ENCODE assay signal across 1 cellular context in genomic region chr17:28578246-28579195, GRCh38.
TF ChIP-seq lines count a peak whose summit lies in the region.

No MANE protein-coding gene starts in this region.

TF ChIP-seq in HepG2, 621 proteins besides CTCF, POLR2A, EP300 and RAD21:
- no peak for TF ChIP-seq ZNF747 (CRISPR knock-in tag; IDR thresholded peaks at IDR 0.05; ENCODE audit: borderline replicate concordance)
- no peak for TF ChIP-seq ZNF576 (CRISPR knock-in tag; IDR thresholded peaks at IDR 0.05)
- no peak for TF ChIP-seq RAD51 (IDR thresholded peaks at IDR 0.05; ENCODE audit: borderline replicate concordance)
- TF ChIP-seq CCDC6 (CRISPR knock-in tag; IDR thresholded peaks at IDR 0.05), result no peak
- TF ChIP-seq GTF2F1 (IDR thresholded peaks at IDR 0.05; ENCODE audit: low read length), result no peak
- TF ChIP-seq ERF (CRISPR knock-in tag; IDR thresholded peaks at IDR 0.05), result no peak
- TF ChIP-seq SKIL (CRISPR knock-in tag; IDR thresholded peaks at IDR 0.05; ENCODE audit: borderline replicate concordance), result no peak
- no peak for TF ChIP-seq ZNF563 (CRISPR knock-in tag; IDR thresholded peaks at IDR 0.05)
- TF ChIP-seq ZBTB1 (CRISPR knock-in tag; IDR thresholded peaks at IDR 0.05; ENCODE audit: borderline replicate concordance), result no peak
- TF ChIP-seq HBP1 (CRISPR knock-in tag; IDR thresholded peaks at IDR 0.05; ENCODE audit: low read depth), result no peak
- no peak for TF ChIP-seq ZNF337 (CRISPR knock-in tag; IDR thresholded peaks at IDR 0.05; ENCODE audit: borderline replicate concordance, low read depth)
